Comparison of ENCODE assay signal across 25 cellular contexts in genomic region chr16:3735541-3735940, GRCh38.
"Had no signal": no experiment of that assay in that cellular context is flagged by ENCODE, and none has a peak within 500 bp of the region (broad histone marks: within the 10 kb centered on the region; RNA-seq: fewer than 3 reads in every experiment).

No MANE protein-coding gene starts in this region.

- H3K27ac Mint-ChIP-seq: activated CD8-positive, alpha-beta T cell treated with anti-CD3 and anti-CD28 coated beads for 36 hours; activated T-cell treated with anti-CD3 and anti-CD28 coated beads, Interleukin-2, amount 50 U/mL, for 24 hours; neural progenitor cell had no signal

- H3K36me3 ChIP-seq: ovary had no signal

- H3K27ac ChIP-seq: brain microvascular endothelial cell, gastroesophageal sphincter, heart right ventricle, left ventricle myocardium inferior, neural progenitor cell, ovary, transverse colon had no signal

- H2AFZ ChIP-seq: neural progenitor cell had no signal

- H3K27me3 Mint-ChIP-seq: activated CD8-positive, alpha-beta T cell treated with anti-CD3 and anti-CD28 coated beads for 36 hours; activated T-cell treated with anti-CD3 and anti-CD28 coated beads, Interleukin-2, amount 50 U/mL, for 24 hours; naive B cell had no signal

- DNase-seq: activated CD4-positive, alpha-beta T cell treated with anti-CD3 and anti-CD28 coated beads for 48 hours; activated CD4-positive, CD25-positive, alpha-beta regulatory T cell; activated CD8-positive, alpha-beta T cell treated with anti-CD3 and anti-CD28 coated beads for 36 hours; activated naive CD4-positive, alpha-beta T cell treated with anti-CD3 and anti-CD28 coated beads, Interleukin-2, amount 50 U/mL, for 16 hours; activated T-cell treated with anti-CD3 and anti-CD28 coated beads, Interleukin-2, amount 50 U/mL, for 24 hours; brain microvascular endothelial cell; central memory CD4-positive, alpha-beta T cell; heart right ventricle; kidney glomerular epithelial cell; left ventricle myocardium inferior; mucosa of descending colon; naive B cell; stimulated activated CD4-positive, alpha-beta T cell treated with anti-CD3 and anti-CD28 coated beads, Interleukin-12 subunit alpha, Interleukin-12 subunit beta, amount 100 ng/mL, for 4 hours; stimulated activated CD4-positive, alpha-beta T cell treated with anti-CD3 and anti-CD28 coated beads, Interleukin-1b, Interleukin-23, amount 100 ng/mL, for 48 hours; stimulated activated CD8-positive, alpha-beta memory T cell treated with anti-CD3 and anti-CD28 coated beads, Interleukin-4, amount 100 ng/mL, for 48 hours; stimulated activated naive CD8-positive, alpha-beta T cell treated with anti-CD3 and anti-CD28 coated beads, Interleukin-15, Interleukin-2, amounts not matched to agents 100 U/mL and 50 U/mL, for 24 hours; substantia nigra; T-helper 1 cell; T-helper 9 cell; transverse colon had no signal

- H3K9ac ChIP-seq: neural progenitor cell had no signal

- ATAC-seq: activated CD8-positive, alpha-beta T cell treated with anti-CD3 and anti-CD28 coated beads for 36 hours; esophagus mucosa; gastroesophageal sphincter; heart right ventricle; mucosa of descending colon; stimulated activated naive CD8-positive, alpha-beta T cell treated with anti-CD3 and anti-CD28 coated beads, Interleukin-15, Interleukin-2, amounts not matched to agents 100 U/mL and 50 U/mL, for 24 hours had no signal

- H3K9me3 Mint-ChIP-seq: activated CD8-positive, alpha-beta T cell treated with anti-CD3 and anti-CD28 coated beads for 36 hours; activated T-cell treated with anti-CD3 and anti-CD28 coated beads, Interleukin-2, amount 50 U/mL, for 24 hours; neural progenitor cell had no signal

- H3K4me1 ChIP-seq: gastroesophageal sphincter, heart right ventricle, left ventricle myocardium inferior, transverse colon had no signal

- H3K9me3 ChIP-seq: gastroesophageal sphincter, heart right ventricle, left ventricle myocardium inferior, mucosa of descending colon, ovary, transverse colon had no signal

- H3K4me2 ChIP-seq: neural progenitor cell had no signal

- FAIRE-seq: colon had no signal

- H3K4me3 ChIP-seq: gastroesophageal sphincter, heart right ventricle, left ventricle myocardium inferior, mucosa of descending colon, neural progenitor cell, ovary, transverse colon had no signal

- H3K4me3 Mint-ChIP-seq: activated CD8-positive, alpha-beta T cell treated with anti-CD3 and anti-CD28 coated beads for 36 hours; activated T-cell treated with anti-CD3 and anti-CD28 coated beads, Interleukin-2, amount 50 U/mL, for 24 hours; naive B cell; neural progenitor cell had no signal

- H3K27me3 ChIP-seq: brain microvascular endothelial cell, gastroesophageal sphincter, heart right ventricle, neural progenitor cell, ovary, transverse colon had no signal
